Comparison of ENCODE assay signal across 37 cellular contexts in the genomic region with DNA sequence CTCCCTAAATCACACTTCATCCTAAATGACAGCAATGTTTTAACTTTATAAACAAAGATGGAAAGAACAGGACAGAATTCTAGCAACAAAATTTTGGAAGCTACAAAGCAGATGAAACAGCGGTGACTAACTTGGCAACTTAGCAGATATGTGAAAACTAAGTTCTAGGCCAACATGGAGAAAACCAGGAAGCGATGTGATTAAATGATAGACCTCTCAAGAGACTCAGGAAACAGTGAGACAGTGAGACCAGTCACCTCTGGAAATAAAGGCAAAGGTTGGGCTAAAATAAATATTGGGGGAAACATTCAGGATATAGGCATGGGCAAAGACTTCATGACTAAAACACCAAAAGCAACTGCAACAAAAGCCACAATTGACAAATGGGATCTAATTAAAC. TPM values are rescaled to one million over a fixed set of nuclear protein-coding genes. Genes with fewer than 3 reads are reported as not detected.
"Had no signal": no experiment of that assay in that cellular context is flagged by ENCODE, and none has a peak within 500 bp of the region (broad histone marks: within the 10 kb centered on the region; RNA-seq: fewer than 3 reads in every experiment).

No MANE protein-coding gene starts in this region.

- H3K36me3 Mint-ChIP-seq: activated CD4-positive, alpha-beta memory T cell treated with anti-CD3 and anti-CD28 coated beads for 36 hours; activated naive CD4-positive, alpha-beta T cell treated with anti-CD3 and anti-CD28 coated beads, Interleukin-2, amount 50 U/mL, for 72 hours; activated naive CD8-positive, alpha-beta T cell treated with anti-CD3 and anti-CD28 coated beads for 36 hours had no signal

- H3K9me3 ChIP-seq: adrenal gland, body of pancreas, breast epithelium had no signal

- FAIRE-seq: astrocyte, TTC549 had no signal

- H3K9me3 Mint-ChIP-seq: activated B cell treated with CpG ODN at 0.5 μM for 24 hours; activated CD4-positive, alpha-beta memory T cell treated with anti-CD3 and anti-CD28 coated beads for 36 hours; activated CD8-positive, alpha-beta T cell treated with anti-CD3 and anti-CD28 coated beads for 36 hours; activated naive CD4-positive, alpha-beta T cell treated with anti-CD3 and anti-CD28 coated beads for 36 hours; activated naive CD4-positive, alpha-beta T cell treated with anti-CD3 and anti-CD28 coated beads, Interleukin-2, amount 50 U/mL, for 72 hours; activated naive CD8-positive, alpha-beta T cell treated with anti-CD3 and anti-CD28 coated beads for 36 hours; activated T-cell treated with anti-CD3 and anti-CD28 coated beads, Interleukin-2, amount 50 U/mL, for 4 hours; activated T-cell treated with anti-CD3 and anti-CD28 coated beads, Interleukin-2, amount 50 U/mL, for 72 hours; activated T-helper 1 cell treated with anti-CD3 and anti-CD28 coated beads, Interleukin-12 subunit alpha, Interleukin-12 subunit beta, Interleukin-2, Interleukin-4 antibody, amounts not matched to agents 30 ng/mL and 10 ng/mL and 1 ng/mL, durations not matched to agents 14 hours and 24 hours and 36 hours; activated T-helper 17 cell treated with anti-CD3 and anti-CD28 coated beads, Interleukin-2, amount 50 U/mL, for 72 hours; T-helper 1 cell treated with Interleukin-12 subunit alpha and Interleukin-12 subunit beta and Interleukin-4 antibody, amounts not matched to agents 30 μg/mL and 1 μg/mL, for 36 hours; T-helper 2 cell treated with Interferon-gamma antibody and Interleukin-4, amounts not matched to agents 5 μg/mL and 100 μg/mL, for 36 hours had no signal

- H3K4me3 Mint-ChIP-seq: activated B cell treated with CpG ODN at 0.5 μM for 24 hours; activated CD4-positive, alpha-beta memory T cell treated with anti-CD3 and anti-CD28 coated beads for 36 hours; activated CD4-positive, alpha-beta T cell treated with anti-CD3 and anti-CD28 coated beads, Interleukin-2, amount 10 ng/mL, durations not matched to agents 24 days and 14 days; activated CD8-positive, alpha-beta T cell treated with anti-CD3 and anti-CD28 coated beads for 36 hours; activated naive CD4-positive, alpha-beta T cell treated with anti-CD3 and anti-CD28 coated beads for 36 hours; activated naive CD8-positive, alpha-beta T cell treated with anti-CD3 and anti-CD28 coated beads for 36 hours; activated T-cell treated with anti-CD3 and anti-CD28 coated beads, Interleukin-2, amount 50 U/mL, for 4 hours; activated T-cell treated with anti-CD3 and anti-CD28 coated beads, Interleukin-2, amount 50 U/mL, for 72 hours; activated T-helper 1 cell treated with anti-CD3 and anti-CD28 coated beads, Interleukin-12 subunit alpha, Interleukin-12 subunit beta, Interleukin-2, Interleukin-4 antibody, amounts not matched to agents 30 ng/mL and 10 ng/mL and 1 ng/mL, durations not matched to agents 14 hours and 24 hours and 36 hours; activated T-helper 17 cell treated with anti-CD3 and anti-CD28 coated beads, Interleukin-2, amount 50 U/mL, for 72 hours; T-helper 1 cell treated with Interleukin-12 subunit alpha and Interleukin-12 subunit beta and Interleukin-4 antibody, amounts not matched to agents 30 μg/mL and 1 μg/mL, for 36 hours; T-helper 2 cell treated with Interferon-gamma antibody and Interleukin-4, amounts not matched to agents 5 μg/mL and 100 μg/mL, for 36 hours had no signal

- H3K27me3 ChIP-seq: adrenal gland, body of pancreas, breast epithelium had no signal

- ATAC-seq: activated CD8-positive, alpha-beta T cell treated with anti-CD3 and anti-CD28 coated beads for 36 hours; activated naive CD4-positive, alpha-beta T cell treated with anti-CD3 and anti-CD28 coated beads, Interleukin-2, amount 50 U/mL, for 72 hours; activated T-cell treated with anti-CD3 and anti-CD28 coated beads, Interleukin-2, amount 50 U/mL, for 4 hours; activated T-cell treated with anti-CD3 and anti-CD28 coated beads, Interleukin-2, amount 50 U/mL, for 72 hours; activated T-helper 17 cell treated with anti-CD3 and anti-CD28 coated beads, Interleukin-2, amount 50 U/mL, for 72 hours; body of pancreas had no signal

- H3K36me3 ChIP-seq: adrenal gland, brain microvascular endothelial cell, breast epithelium had no signal

- H3K4me1 ChIP-seq: adrenal gland, body of pancreas, breast epithelium had no signal

- H3K4me3 ChIP-seq: adrenal gland, body of pancreas, breast epithelium had no signal

- H3K27ac ChIP-seq: adrenal gland, body of pancreas, brain microvascular endothelial cell, breast epithelium, VCaP had no signal

- H3K27ac Mint-ChIP-seq: activated B cell treated with CpG ODN at 0.5 μM for 24 hours; activated CD4-positive, alpha-beta memory T cell treated with anti-CD3 and anti-CD28 coated beads for 36 hours; activated CD4-positive, alpha-beta T cell treated with anti-CD3 and anti-CD28 coated beads, Interleukin-2, amount 10 ng/mL, durations not matched to agents 24 days and 14 days; activated CD8-positive, alpha-beta T cell treated with anti-CD3 and anti-CD28 coated beads for 36 hours; activated naive CD4-positive, alpha-beta T cell treated with anti-CD3 and anti-CD28 coated beads for 36 hours; activated naive CD4-positive, alpha-beta T cell treated with anti-CD3 and anti-CD28 coated beads, Interleukin-2, amount 50 U/mL, for 72 hours; activated naive CD8-positive, alpha-beta T cell treated with anti-CD3 and anti-CD28 coated beads for 36 hours; activated T-cell treated with anti-CD3 and anti-CD28 coated beads, Interleukin-2, amount 50 U/mL, for 72 hours; activated T-helper 1 cell treated with anti-CD3 and anti-CD28 coated beads, Interleukin-12 subunit alpha, Interleukin-12 subunit beta, Interleukin-2, Interleukin-4 antibody, amounts not matched to agents 30 ng/mL and 10 ng/mL and 1 ng/mL, durations not matched to agents 14 hours and 24 hours and 36 hours; activated T-helper 17 cell treated with anti-CD3 and anti-CD28 coated beads, Interleukin-2, amount 50 U/mL, for 72 hours; T-helper 1 cell treated with Interleukin-12 subunit alpha and Interleukin-12 subunit beta and Interleukin-4 antibody, amounts not matched to agents 30 μg/mL and 1 μg/mL, for 36 hours; T-helper 2 cell treated with Interferon-gamma antibody and Interleukin-4, amounts not matched to agents 5 μg/mL and 100 μg/mL, for 36 hours had no signal

- H3K4me1 Mint-ChIP-seq: activated B cell treated with CpG ODN at 0.5 μM for 24 hours; activated CD4-positive, alpha-beta T cell treated with anti-CD3 and anti-CD28 coated beads, Interleukin-2, amount 10 ng/mL, durations not matched to agents 24 days and 14 days; activated naive CD8-positive, alpha-beta T cell treated with anti-CD3 and anti-CD28 coated beads for 36 hours; activated T-helper 17 cell treated with anti-CD3 and anti-CD28 coated beads, Interleukin-2, amount 50 U/mL, for 72 hours had no signal

- DNase-seq: activated B cell treated with CpG ODN at 0.5 μM for 24 hours; activated CD4-positive, alpha-beta memory T cell treated with anti-CD3 and anti-CD28 coated beads for 36 hours; activated CD4-positive, alpha-beta T cell treated with anti-CD3 and anti-CD28 coated beads for 4 hours; activated CD4-positive, alpha-beta T cell treated with anti-CD3 and anti-CD28 coated beads, Interleukin-2, amount 10 ng/mL, durations not matched to agents 24 days and 14 days; activated CD4-positive, alpha-beta T cell treated with anti-CD3 and anti-CD28 coated beads, Interleukin-2, amount 50 U/mL, for 1 hour; activated CD4-positive, alpha-beta T cell treated with anti-CD3 and anti-CD28 coated beads, Interleukin-2, amount 50 U/mL, for 4 hours; activated CD4-positive, CD25-positive, alpha-beta regulatory T cell treated with anti-CD3 and anti-CD28 coated beads, Interleukin-2, amount 50 U/mL, for 72 hours; activated CD8-positive, alpha-beta memory T cell treated with anti-CD3 and anti-CD28 coated beads, Interleukin-2, amount 50 U/mL, for 4 hours; activated CD8-positive, alpha-beta T cell treated with anti-CD3 and anti-CD28 coated beads for 36 hours; activated effector memory CD4-positive, alpha-beta T cell treated with anti-CD3 and anti-CD28 coated beads, Interleukin-2, amount 50 U/mL, for 16 hours; activated gamma-delta T cell treated with Interleukin-2 at 50 U/mL for 16 hours; activated naive CD4-positive, alpha-beta T cell; activated naive CD4-positive, alpha-beta T cell treated with anti-CD3 and anti-CD28 coated beads for 36 hours; activated naive CD4-positive, alpha-beta T cell treated with anti-CD3 and anti-CD28 coated beads, Interleukin-2, amount 50 U/mL, for 16 hours; activated naive CD8-positive, alpha-beta T cell treated with anti-CD3 and anti-CD28 coated beads for 36 hours; activated T-cell treated with anti-CD3 and anti-CD28 coated beads for 4 hours; activated T-cell treated with anti-CD3 and anti-CD28 coated beads, Interleukin-2, amount 50 U/mL, for 1 hour; activated T-cell treated with anti-CD3 and anti-CD28 coated beads, Interleukin-2, amount 50 U/mL, for 4 hours; activated T-cell treated with anti-CD3 and anti-CD28 coated beads, Interleukin-2, amount 50 U/mL, for 72 hours; adrenal gland; amniotic stem cell; aorta; body of pancreas; brain microvascular endothelial cell; central memory CD4-positive, alpha-beta T cell; T-helper 1 cell; T-helper 2 cell; T-helper 9 cell had no signal

RNA-seq across cellular contexts. Expression of gene ZBTB7C, which starts 24.4 kb away (rescaled TPM):
- total RNA-seq: activated B cell treated with CpG ODN at 0.5 μM for 24 hours; activated CD8-positive, alpha-beta T cell treated with anti-CD3 and anti-CD28 coated beads for 36 hours; activated naive CD4-positive, alpha-beta T cell treated with anti-CD3 and anti-CD28 coated beads for 36 hours; activated naive CD4-positive, alpha-beta T cell treated with anti-CD3 and anti-CD28 coated beads, Interleukin-2, amount 50 U/mL, for 72 hours; activated naive CD8-positive, alpha-beta T cell treated with anti-CD3 and anti-CD28 coated beads for 36 hours had no signal
